Comparison of ENCODE assay signal across 17 cellular contexts in the genomic region with DNA sequence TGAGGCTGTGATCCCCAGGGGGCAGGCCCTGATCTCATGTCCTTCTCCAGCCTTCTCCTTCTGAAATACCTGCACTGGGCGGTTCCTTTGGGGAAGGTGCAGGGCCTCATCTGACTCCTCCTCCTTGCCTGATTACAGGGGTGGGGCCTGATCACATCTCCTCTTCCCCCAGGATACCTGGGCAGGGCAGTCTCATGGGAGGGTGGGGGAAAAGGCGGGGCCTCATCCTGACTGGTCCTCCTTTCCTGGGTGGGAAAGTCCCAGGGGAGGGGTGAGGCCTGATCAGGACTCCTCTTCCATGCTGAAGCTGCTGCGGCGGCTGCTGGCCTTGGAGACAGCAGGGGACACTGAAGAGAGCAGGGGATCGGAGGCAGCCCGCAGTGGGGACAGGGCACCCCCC. TPM values are rescaled to one million over a fixed set of nuclear protein-coding genes. Genes with fewer than 3 reads are reported as not detected.
A peak's percentile ranks its signal among the peaks of the same experiment; 100 is the strongest.
DNase-seq lines count a peak whose midpoint lies in the region; ATAC-seq, FAIRE-seq and TF ChIP-seq lines count a peak whose summit lies in the region.
"Had no signal": no experiment of that assay in that cellular context is flagged by ENCODE, and none has a peak within 500 bp of the region (broad histone marks: within the 10 kb centered on the region; RNA-seq: fewer than 3 reads in every experiment).

No MANE protein-coding gene starts in this region.

- intact Hi-C loops in kidney (cut with DNase I) (no loop called here), ovary (cut with DNase I) (no loop called here)

- CTCF ChIA-PET in RWPE1 (lab: Yijun Ruan, JAX): no interaction called here

- H3K36me3 Mint-ChIP-seq in GM23338 (ENCODE audit: low read depth): peaks cover 79% of the 10 kb centered on the region
- H3K36me3 Mint-ChIP-seq in stimulated activated memory B cell treated with anti-CD40 and anti-IgM and Interleukin-4, amounts not matched to agents 10 μg/mL and 1 μg/mL and 100 μg/mL, for 72 hours: peaks cover 35% of the 10 kb centered on the region

- H3K36me3 ChIP-seq in GM23338 (ENCODE audit: insufficient read depth) (peaks cover 17% of the 10 kb centered on the region; the same call in 1 of the 2 replicates), kidney (ENCODE audit: control insufficient read depth in 1 of 2, insufficient read depth in 2 of 2, low read length in 2 of 2) (peaks cover 7 to 10% of the 10 kb centered on the region in 2 donors), ovary (no peaks in the 10 kb centered on the region)

- H3K27me3 ChIP-seq in GM23338 (ENCODE audit: insufficient read depth) (no peaks in the 10 kb centered on the region), ovary (no peaks in the 10 kb centered on the region)

- DNase-seq in GM23338 (ENCODE audit: low spot score) (peak; percentile 57), RWPE1 (ENCODE audit: low spot score) (peak; percentile 79), kidney (peak; percentile 51), ureter (ENCODE audit: low spot score) (no peak), ovary (no peak)
- DNase-seq: activated CD4-positive, alpha-beta T cell treated with anti-CD3 and anti-CD28 coated beads, Interleukin-2, amount 10 ng/mL, durations not matched to agents 7 days and 5 days; C1 segment of cervical spinal cord; effector CD4-positive, alpha-beta T cell; NCI-H446; T-helper 2 cell had no signal

- H3K79me2 ChIP-seq in GM23338 (replicated peaks; ENCODE audit: insufficient read depth): no peaks in the 10 kb centered on the region

- no peak for FAIRE-seq in kidney (lab: Jason Lieb, UNC)
- FAIRE-seq: H54, HTR-8/SVneo, RCC 7860 had no signal

- H3K9me3 ChIP-seq in kidney (ENCODE audit: control insufficient read depth in 1 of 2, low read length in 2 of 2) (no peaks in the 10 kb centered on the region), ovary (no peaks in the 10 kb centered on the region)

- no peak overlapping the region for H3K4me2 ChIP-seq in GM23338

- ATAC-seq in GM23338: peak; percentile 91
- no peak for ATAC-seq in stimulated activated memory B cell treated with anti-CD40 and anti-IgM and Interleukin-4, amounts not matched to agents 10 μg/mL and 1 μg/mL and 100 μg/mL, for 72 hours

- no peaks in the 10 kb centered on the region for H3K27me3 Mint-ChIP-seq in GM23338 (ENCODE audit: insufficient read depth, low read depth, poor library complexity)
- no peaks in the 10 kb centered on the region for H3K27me3 Mint-ChIP-seq in stimulated activated memory B cell treated with anti-CD40 and anti-IgM and Interleukin-4, amounts not matched to agents 10 μg/mL and 1 μg/mL and 100 μg/mL, for 72 hours
- H3K27me3 Mint-ChIP-seq: activated CD4-positive, alpha-beta T cell treated with anti-CD3 and anti-CD28 coated beads, Interleukin-2, amount 10 ng/mL, durations not matched to agents 7 days and 5 days had no signal

- TF ChIP-seq CTCF in GM23338 (conservative IDR thresholded peaks at IDR 0.05; ENCODE audit: low read depth in 2 of 2) (no peak), RWPE1 (conservative IDR thresholded peaks at IDR 0.05; ENCODE audit: low read depth) (no peak), kidney (IDR thresholded peaks at IDR 0.05; ENCODE audit: borderline replicate concordance, extremely low read depth, insufficient read depth) (no peak), ovary (IDR thresholded peaks at IDR 0.05) (no peak)

- no peaks in the 10 kb centered on the region for H4K20me1 ChIP-seq in GM23338 (replicated peaks; ENCODE audit: insufficient read depth)

- no peak overlapping the region for H3K9ac ChIP-seq in kidney (ENCODE audit: low read length in 2 of 2)

- H3K4me1 Mint-ChIP-seq in GM23338: peaks cover 19% of the 10 kb centered on the region
- H3K4me1 Mint-ChIP-seq in stimulated activated memory B cell treated with anti-CD40 and anti-IgM and Interleukin-4, amounts not matched to agents 10 μg/mL and 1 μg/mL and 100 μg/mL, for 72 hours: no peaks in the 10 kb centered on the region
- H3K4me1 Mint-ChIP-seq: activated CD4-positive, alpha-beta T cell treated with anti-CD3 and anti-CD28 coated beads, Interleukin-2, amount 10 ng/mL, durations not matched to agents 7 days and 5 days; neural crest cell had no signal

- H3K4me1 ChIP-seq in GM23338 (ENCODE audit: insufficient read depth) (no peaks in the 10 kb centered on the region; the same call in 1 of the 2 replicates), kidney (ENCODE audit: control insufficient read depth in 1 of 2, insufficient read depth in 1 of 2, low read depth in 1 of 2, low read length in 2 of 2) (no peaks in the 10 kb centered on the region), ovary (ENCODE audit: insufficient read depth) (peaks cover 2% of the 10 kb centered on the region)

- H3K27ac Mint-ChIP-seq in GM23338: no peak overlapping the region; the same call in 1 of the 2 replicates
- no peak overlapping the region for H3K27ac Mint-ChIP-seq in stimulated activated memory B cell treated with anti-CD40 and anti-IgM and Interleukin-4, amounts not matched to agents 10 μg/mL and 1 μg/mL and 100 μg/mL, for 72 hours
- H3K27ac Mint-ChIP-seq: activated CD4-positive, alpha-beta T cell treated with anti-CD3 and anti-CD28 coated beads, Interleukin-2, amount 10 ng/mL, durations not matched to agents 7 days and 5 days; activated T-helper 1 cell treated with anti-CD3 and anti-CD28 coated beads, Interleukin-12 subunit alpha, Interleukin-12 subunit beta, Interleukin-2, Interleukin-4 antibody, amounts not matched to agents 30 ng/mL and 10 ng/mL and 1 ng/mL, durations not matched to agents 14 hours and 24 hours and 36 hours had no signal

- H3K4me3 Mint-ChIP-seq in GM23338: no peak overlapping the region
- H3K4me3 Mint-ChIP-seq in stimulated activated memory B cell treated with anti-CD40 and anti-IgM and Interleukin-4, amounts not matched to agents 10 μg/mL and 1 μg/mL and 100 μg/mL, for 72 hours: no peak overlapping the region
- H3K4me3 Mint-ChIP-seq: activated CD4-positive, alpha-beta T cell treated with anti-CD3 and anti-CD28 coated beads, Interleukin-2, amount 10 ng/mL, durations not matched to agents 7 days and 5 days; activated T-helper 1 cell treated with anti-CD3 and anti-CD28 coated beads, Interleukin-12 subunit alpha, Interleukin-12 subunit beta, Interleukin-2, Interleukin-4 antibody, amounts not matched to agents 30 ng/mL and 10 ng/mL and 1 ng/mL, durations not matched to agents 14 hours and 24 hours and 36 hours; neural crest cell had no signal

- H3K9me3 Mint-ChIP-seq in GM23338: no peaks in the 10 kb centered on the region
- H3K9me3 Mint-ChIP-seq in stimulated activated memory B cell treated with anti-CD40 and anti-IgM and Interleukin-4, amounts not matched to agents 10 μg/mL and 1 μg/mL and 100 μg/mL, for 72 hours: no peaks in the 10 kb centered on the region
- H3K9me3 Mint-ChIP-seq: activated CD4-positive, alpha-beta T cell treated with anti-CD3 and anti-CD28 coated beads, Interleukin-2, amount 10 ng/mL, durations not matched to agents 7 days and 5 days; activated T-helper 1 cell treated with anti-CD3 and anti-CD28 coated beads, Interleukin-12 subunit alpha, Interleukin-12 subunit beta, Interleukin-2, Interleukin-4 antibody, amounts not matched to agents 30 ng/mL and 10 ng/mL and 1 ng/mL, durations not matched to agents 14 hours and 24 hours and 36 hours; neural crest cell had no signal

- POLR2A ChIA-PET in RWPE1 (lab: Yijun Ruan, JAX; ENCODE audit: low non-redundant PET): no interaction called here

- H3K4me3 ChIP-seq in GM23338 (no peak overlapping the region), kidney (ENCODE audit: low read length in 2 of 2) (no peak overlapping the region), ovary (no peak overlapping the region)
- H3K4me3 ChIP-seq: skin epidermis had no signal

- no peaks in the 10 kb centered on the region for H3K9me2 ChIP-seq in GM23338 (ENCODE audit: insufficient read depth)

- no peaks in the 10 kb centered on the region for H3F3A ChIP-seq in GM23338 (replicated peaks; ENCODE audit: low read depth)

- H3K27ac ChIP-seq in GM23338 (ENCODE audit: low read depth) (no peak overlapping the region), RWPE1 (peak overlapping the region; percentile 21), kidney (ENCODE audit: low read depth in 2 of 2, low read length in 2 of 2) (no peak overlapping the region), ovary (no peak overlapping the region)
- H3K27ac ChIP-seq: skin epidermis had no signal

- WGBS in ovary, 3 donors: 63 to 83% (median 71%) methylated on average over 5 to 6 of the region's 6 CpGs

- no peak for TF ChIP-seq POLR2A in ovary (IDR thresholded peaks at IDR 0.05)

- no peak overlapping the region for H2AFZ ChIP-seq in GM23338

- no peak for TF ChIP-seq EP300 in ovary (IDR thresholded peaks at IDR 0.05)

TF ChIP-seq in GM23338, 12 proteins besides CTCF, POLR2A, EP300 and RAD21:
- TF ChIP-seq ZNF331 (CRISPR knock-in tag; IDR thresholded peaks at IDR 0.05; ENCODE audit: low read depth): no peak

RNA-seq across cellular contexts. Expression of gene TFE3, which starts 13.3 kb away (rescaled TPM):
- total RNA-seq in GM23338 (2014; rRNA removed; shearing (Covaris generic)): 63.3 and 83.8 TPM in 2 replicates
- 20.8 and 21.4 TPM in 2 replicates for polyA plus RNA-seq in GM23338 (2016; fragmentation: Nextera tagmentation; extraction: Ambion mirVana)
- total RNA-seq in kidney: 47.3 TPM
- 32.8 TPM for polyA plus RNA-seq in kidney (ENCODE audit: insufficient read depth, low read depth, low replicate concordance)
- total RNA-seq in ureter: 45.2 TPM
- 10 to 100 TPM; 44.8 to 69.4 (median 57.3) TPM for total RNA-seq in ovary
- polyA plus RNA-seq in ovary: 10 to 100 TPM; 42.1 to 49.2 TPM

RNA-seq across cellular contexts. Expression of gene GRIPAP1, which starts 27.8 kb away (rescaled TPM):
- 32.7 and 39.1 TPM in 2 replicates for total RNA-seq in GM23338 (2014; rRNA removed; shearing (Covaris generic))
- polyA plus RNA-seq in GM23338 (2016; fragmentation: Nextera tagmentation; extraction: Ambion mirVana): 57.1 and 62.2 TPM in 2 replicates
- total RNA-seq in kidney: 52.8 TPM
- 24.0 TPM for polyA plus RNA-seq in kidney (ENCODE audit: insufficient read depth, low read depth, low replicate concordance)
- total RNA-seq in ureter: 56.8 TPM
- 10 to 100 TPM; 21.9 to 45.0 (median 31.2) TPM for total RNA-seq in ovary
- polyA plus RNA-seq in ovary: 10 to 100 TPM; 20.0 to 40.5 TPM

RNA-seq across cellular contexts. Expression of gene CCDC120, which starts 28.9 kb away (rescaled TPM):
- 6.8 and 9.9 TPM in 2 replicates for total RNA-seq in GM23338 (2014; rRNA removed; shearing (Covaris generic))
- polyA plus RNA-seq in GM23338 (2016; fragmentation: Nextera tagmentation; extraction: Ambion mirVana): 3.3 and 3.6 TPM in 2 replicates
- total RNA-seq in kidney: 13.7 TPM
- polyA plus RNA-seq in kidney (ENCODE audit: insufficient read depth, low read depth, low replicate concordance): 5.2 TPM
- 16.9 TPM for total RNA-seq in ureter
- total RNA-seq in ovary: 10 to 100 TPM in 3 of 7 donors, 1 to 10 TPM in 4; 3.3 to 11.2 (median 9.9) TPM
- 1 to 10 TPM; 3.8 to 4.6 TPM for polyA plus RNA-seq in ovary

RNA-seq across cellular contexts. Expression of gene PRAF2, which starts 43.9 kb away (rescaled TPM):
- 6.3 and 7.7 TPM in 2 replicates for total RNA-seq in GM23338 (2014; rRNA removed; shearing (Covaris generic))
- 22.1 and 24.3 TPM in 2 replicates for polyA plus RNA-seq in GM23338 (2016; fragmentation: Nextera tagmentation; extraction: Ambion mirVana)
- 24.0 TPM for total RNA-seq in kidney
- 47.9 TPM for polyA plus RNA-seq in kidney (ENCODE audit: insufficient read depth, low read depth, low replicate concordance)
- 20.9 TPM for total RNA-seq in ureter
- 10 to 100 TPM; 14.4 to 54.0 (median 29.3) TPM for total RNA-seq in ovary
- polyA plus RNA-seq in ovary: 10 to 100 TPM; 29.1 to 51.2 TPM

RNA-seq across cellular contexts. Expression of gene WDR45, which starts 49.8 kb away (rescaled TPM):
- 26.2 and 36.2 TPM in 2 replicates for total RNA-seq in GM23338 (2014; rRNA removed; shearing (Covaris generic))
- polyA plus RNA-seq in GM23338 (2016; fragmentation: Nextera tagmentation; extraction: Ambion mirVana): 24.9 and 28.8 TPM in 2 replicates
- 67.4 TPM for total RNA-seq in kidney
- 72.4 TPM for polyA plus RNA-seq in kidney (ENCODE audit: insufficient read depth, low read depth, low replicate concordance)
- 60.8 TPM for total RNA-seq in ureter
- total RNA-seq in ovary: 10 to 100 TPM; 55.3 to 89.7 (median 76.5) TPM
- 10 to 100 TPM; 56.1 to 80.4 TPM for polyA plus RNA-seq in ovary

Comparison
In these comparisons a context has a peak if more than half of its experiments do, and no peak if none do; other contexts are left out.
1. DNase-seq: peak in GM23338 (single experiment), RWPE1 (single experiment) and kidney (single experiment); none in ureter (single experiment) and ovary (0 of 5).